3 cellular contexts compared by ENCODE assay signal in genomic region chr6:78953798-78954197, GRCh38.
"Had no signal": no experiment of that assay in that cellular context is flagged by ENCODE, and none has a peak within 500 bp of the region (broad histone marks: within the 10 kb centered on the region; RNA-seq: fewer than 3 reads in every experiment).

No MANE protein-coding gene starts in this region.

- DNase-seq: GDM1, GF-D8 had no signal

- H3K4me3 ChIP-seq: GM12878 had no signal

- ATAC-seq: GM12878 had no signal
